Comparison of ENCODE assay signal across 13 cellular contexts in the genomic region with DNA sequence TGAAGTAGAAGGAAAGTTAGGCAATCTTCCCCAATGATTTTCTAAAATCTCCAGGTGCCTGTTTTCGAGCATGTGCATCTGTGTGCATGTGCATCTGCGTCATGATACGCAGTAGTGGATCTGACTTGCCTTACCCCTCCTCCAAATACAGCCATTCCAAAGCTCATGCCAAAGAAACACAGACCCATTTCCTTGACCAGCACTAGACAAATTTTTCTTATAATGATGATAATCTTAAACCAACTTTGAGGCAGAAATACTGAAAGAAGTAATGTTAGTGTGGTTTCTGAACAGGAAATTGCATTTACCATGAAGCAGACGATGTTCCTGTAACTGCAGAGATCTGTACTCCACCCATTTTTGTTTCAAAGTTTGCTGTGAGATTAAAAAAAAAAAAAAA. TPM values are rescaled to one million over a fixed set of nuclear protein-coding genes. Genes with fewer than 3 reads are reported as not detected.
A peak's percentile ranks its signal among the peaks of the same experiment; 100 is the strongest.
DNase-seq lines count a peak whose midpoint lies in the region; ATAC-seq lines count a peak whose summit lies in the region.
"Had no signal": no experiment of that assay in that cellular context is flagged by ENCODE, and none has a peak within 500 bp of the region (broad histone marks: within the 10 kb centered on the region; RNA-seq: fewer than 3 reads in every experiment).

No MANE protein-coding gene starts in this region.

- no peaks in the 10 kb centered on the region for H3K27me3 Mint-ChIP-seq in CD4-positive, alpha-beta memory T cell
- H3K27me3 Mint-ChIP-seq in activated CD8-positive, alpha-beta T cell treated with anti-CD3 and anti-CD28 coated beads, Interleukin-2, amount 10 ng/mL, durations not matched to agents 7 days and 5 days (ENCODE audit: low read depth), result no peaks in the 10 kb centered on the region

- peaks cover 74 to 87% (median 81%) of the 10 kb centered on the region in 4 donors for H3K4me1 Mint-ChIP-seq in CD4-positive, alpha-beta memory T cell
- peaks cover 86% of the 10 kb centered on the region for H3K4me1 Mint-ChIP-seq in activated CD8-positive, alpha-beta T cell treated with anti-CD3 and anti-CD28 coated beads, Interleukin-2, amount 10 ng/mL, durations not matched to agents 7 days and 5 days (ENCODE audit: low read depth)
- H3K4me1 Mint-ChIP-seq: neural progenitor cell had no signal

- peak; percentile 31 for ATAC-seq in activated CD8-positive, alpha-beta T cell treated with anti-CD3 and anti-CD28 coated beads, Interleukin-2, amount 10 ng/mL, durations not matched to agents 7 days and 5 days
- no peak for ATAC-seq in GM19395 (IDR thresholded peaks at IDR 0.05; ENCODE audit: unreplicated experiment)

- no peaks in the 10 kb centered on the region for H3K9me3 ChIP-seq in CD4-positive, alpha-beta memory T cell (ENCODE audit: control insufficient read depth in 1 of 2, low read length in 2 of 2)
- H3K9me3 ChIP-seq in KOPT-K1 (ENCODE audit: insufficient read depth, low read length, poor library complexity, severe bottlenecking) (no peaks in the 10 kb centered on the region), muscle layer of duodenum (ENCODE audit: control insufficient read depth in 1 of 2, low read length in 2 of 2) (no peaks in the 10 kb centered on the region)

- H3K27ac ChIP-seq in CD4-positive, alpha-beta memory T cell (ENCODE audit: low read depth, low read length), result peak overlapping the region; percentile 78
- peak overlapping the region; percentile 31 for H3K27ac ChIP-seq in KOPT-K1 (ENCODE audit: low read depth, low read length, poor library complexity, severe bottlenecking)
- peak overlapping the region; percentile 61 for H3K27ac ChIP-seq in muscle layer of duodenum (ENCODE audit: low read length)
- no peak overlapping the region for H3K27ac ChIP-seq in caudate nucleus (ENCODE audit: low read depth, low read length)
- H3K27ac ChIP-seq: neural progenitor cell had no signal

- CTCF ChIA-PET in CD4-positive, alpha-beta memory T cell (lab: Charles Lee; ENCODE audit: partially characterized antibody), result interaction anchor here (0.8 to 5.0 kb wide), 16 partner anchors 9 to 90 kb away, joined by 3 to 63 read pairs (median 5); partner anchors contain the start of genes CYTIP and ERMN
- CTCF ChIA-PET in activated CD8-positive, alpha-beta T cell treated with anti-CD3 and anti-CD28 coated beads, Interleukin-2, amount 10 ng/mL, durations not matched to agents 7 days and 5 days (lab: Charles Lee), result interaction anchor here (0.6 to 5.8 kb wide), 13 partner anchors 10 to 115 kb away, joined by 3 to 65 read pairs (median 5); partner anchors contain the start of genes CYTIP and ERMN

- POLR2A ChIA-PET in CD4-positive, alpha-beta memory T cell (lab: Charles Lee; ENCODE audit: partially characterized antibody), result interaction anchor here (0.7 to 27.4 kb wide), 13 partner anchors 11 to 91 kb away, joined by 3 to 1017 read pairs (median 9); partner anchors contain the start of gene CYTIP
- POLR2A ChIA-PET in activated CD8-positive, alpha-beta T cell treated with anti-CD3 and anti-CD28 coated beads, Interleukin-2, amount 10 ng/mL, durations not matched to agents 7 days and 5 days (lab: Charles Lee), result interaction anchor here (0.6 to 7.0 kb wide), 14 partner anchors 12 to 1751 kb away, joined by 3 to 144 read pairs (median 5); partner anchors contain the start of gene CYTIP

- H3K4me3 Mint-ChIP-seq in CD4-positive, alpha-beta memory T cell, result peak overlapping the region; percentile 54 to 86 (median 82)
- H3K4me3 Mint-ChIP-seq in activated CD8-positive, alpha-beta T cell treated with anti-CD3 and anti-CD28 coated beads, Interleukin-2, amount 10 ng/mL, durations not matched to agents 7 days and 5 days, result peak overlapping the region; percentile 60
- H3K4me3 Mint-ChIP-seq: neural progenitor cell had no signal

- H3K36me3 Mint-ChIP-seq in CD4-positive, alpha-beta memory T cell, result peaks cover 85 to 87% of the 10 kb centered on the region in 2 donors
- peaks cover 88% of the 10 kb centered on the region for H3K36me3 Mint-ChIP-seq in activated CD8-positive, alpha-beta T cell treated with anti-CD3 and anti-CD28 coated beads, Interleukin-2, amount 10 ng/mL, durations not matched to agents 7 days and 5 days (ENCODE audit: low read depth)
- H3K36me3 Mint-ChIP-seq: neural progenitor cell had no signal

- peaks cover 57% of the 10 kb centered on the region for H3K36me3 ChIP-seq in CD4-positive, alpha-beta memory T cell (ENCODE audit: insufficient read depth, low read length)
- H3K36me3 ChIP-seq in KOPT-K1 (ENCODE audit: insufficient read depth, low read length) (no peaks in the 10 kb centered on the region), muscle layer of duodenum (ENCODE audit: control insufficient read depth in 1 of 2, insufficient read depth in 2 of 2, low read length in 2 of 2) (no peaks in the 10 kb centered on the region)
- H3K36me3 ChIP-seq: neural progenitor cell had no signal

- DNase-seq in CD4-positive, alpha-beta memory T cell, result peak; percentile 68 to 85 (median 79)
- DNase-seq in activated CD8-positive, alpha-beta T cell treated with anti-CD3 and anti-CD28 coated beads, Interleukin-2, amount 10 ng/mL, durations not matched to agents 7 days and 5 days, result no peak
- no peak for DNase-seq in DMS153 treated with DMSO at 0.1 percent for 48 hours (lab: John Stamatoyannopoulos, UW; ENCODE audit: unreplicated experiment)
- DNase-seq in caudate nucleus (lab: John Stamatoyannopoulos, UW), result no peak
- no peak for DNase-seq in NCI-H526 treated with DMSO at 0.1 percent for 48 hours (lab: John Stamatoyannopoulos, UW)
- DNase-seq: NCI-H1092 treated with DMSO at 0.1 percent for 48 hours, NCI-H524 had no signal

- H3K4me1 ChIP-seq in CD4-positive, alpha-beta memory T cell (ENCODE audit: insufficient read depth, low read length), result peaks cover 93% of the 10 kb centered on the region
- peaks cover 0 to 4% of the 10 kb centered on the region in 2 donors for H3K4me1 ChIP-seq in muscle layer of duodenum (ENCODE audit: control insufficient read depth in 1 of 2, insufficient read depth in 2 of 2, low read length in 2 of 2)
- H3K4me1 ChIP-seq: neural progenitor cell had no signal

- H3K27ac Mint-ChIP-seq in CD4-positive, alpha-beta memory T cell, result peak overlapping the region; percentile 92 to 99 (median 97)
- peak overlapping the region; percentile 95 for H3K27ac Mint-ChIP-seq in activated CD8-positive, alpha-beta T cell treated with anti-CD3 and anti-CD28 coated beads, Interleukin-2, amount 10 ng/mL, durations not matched to agents 7 days and 5 days
- H3K27ac Mint-ChIP-seq: neural progenitor cell had no signal

- no peaks in the 10 kb centered on the region for H3K27me3 ChIP-seq in CD4-positive, alpha-beta memory T cell (ENCODE audit: insufficient read depth, low read length)
- H3K27me3 ChIP-seq in muscle layer of duodenum (ENCODE audit: low read depth, low read length), result no peaks in the 10 kb centered on the region
- H3K27me3 ChIP-seq: neural progenitor cell had no signal

- peaks cover 0 to 8% (median 2%) of the 10 kb centered on the region in 8 donors for H3K9me3 Mint-ChIP-seq in CD4-positive, alpha-beta memory T cell
- no peaks in the 10 kb centered on the region for H3K9me3 Mint-ChIP-seq in activated CD8-positive, alpha-beta T cell treated with anti-CD3 and anti-CD28 coated beads, Interleukin-2, amount 10 ng/mL, durations not matched to agents 7 days and 5 days (ENCODE audit: insufficient read depth)
- H3K9me3 Mint-ChIP-seq: neural progenitor cell had no signal

- intact Hi-C loops in CD4-positive, alpha-beta memory T cell (cut with micrococcal nuclease), result loop anchor here (1.0 to 2.0 kb wide), 4 partner anchors 14 to 81 kb away; no protein-coding TSS in a partner anchor

- H3K4me3 ChIP-seq in CD4-positive, alpha-beta memory T cell (ENCODE audit: low read length in 2 of 2), result peak overlapping the region; percentile 30 to 49
- no peak overlapping the region for H3K4me3 ChIP-seq in muscle layer of duodenum (ENCODE audit: low read depth in 1 of 2, low read length in 2 of 2)
- H3K4me3 ChIP-seq: neural progenitor cell, smooth muscle cell had no signal

RNA-seq across cellular contexts. Expression of gene CYTIP, which starts 25.7 kb away (rescaled TPM):
- 100 to 1,000 TPM; 231 to 248 TPM for total RNA-seq in CD4-positive, alpha-beta memory T cell
- 100 to 1,000 TPM; 163 to 176 TPM for polyA plus RNA-seq in CD4-positive, alpha-beta memory T cell
- total RNA-seq in activated CD8-positive, alpha-beta T cell treated with anti-CD3 and anti-CD28 coated beads, Interleukin-2, amount 10 ng/mL, durations not matched to agents 7 days and 5 days, result 100 to 1,000 TPM; 222 to 227 TPM
- total RNA-seq: bronchial epithelial cell, smooth muscle cell had no signal
- polyA plus RNA-seq: smooth muscle cell had no signal

Comparison
In these comparisons a context has a peak if more than half of its experiments do, and no peak if none do; other contexts are left out.
1. DNase-seq: peak in CD4-positive, alpha-beta memory T cell (5 of 5); none in activated CD8-positive, alpha-beta T cell treated with anti-CD3 and anti-CD28 coated beads, Interleukin-2, amount 10 ng/mL, durations not matched to agents 7 days and 5 days (single experiment), DMS153 treated with DMSO at 0.1 percent for 48 hours (single experiment), caudate nucleus (0 of 61) and NCI-H526 treated with DMSO at 0.1 percent for 48 hours (single experiment).
2. H3K4me3 ChIP-seq: peak in CD4-positive, alpha-beta memory T cell (2 of 2); none in muscle layer of duodenum (0 of 2).